Comparison of ENCODE assay signal across 24 cellular contexts in the genomic region with DNA sequence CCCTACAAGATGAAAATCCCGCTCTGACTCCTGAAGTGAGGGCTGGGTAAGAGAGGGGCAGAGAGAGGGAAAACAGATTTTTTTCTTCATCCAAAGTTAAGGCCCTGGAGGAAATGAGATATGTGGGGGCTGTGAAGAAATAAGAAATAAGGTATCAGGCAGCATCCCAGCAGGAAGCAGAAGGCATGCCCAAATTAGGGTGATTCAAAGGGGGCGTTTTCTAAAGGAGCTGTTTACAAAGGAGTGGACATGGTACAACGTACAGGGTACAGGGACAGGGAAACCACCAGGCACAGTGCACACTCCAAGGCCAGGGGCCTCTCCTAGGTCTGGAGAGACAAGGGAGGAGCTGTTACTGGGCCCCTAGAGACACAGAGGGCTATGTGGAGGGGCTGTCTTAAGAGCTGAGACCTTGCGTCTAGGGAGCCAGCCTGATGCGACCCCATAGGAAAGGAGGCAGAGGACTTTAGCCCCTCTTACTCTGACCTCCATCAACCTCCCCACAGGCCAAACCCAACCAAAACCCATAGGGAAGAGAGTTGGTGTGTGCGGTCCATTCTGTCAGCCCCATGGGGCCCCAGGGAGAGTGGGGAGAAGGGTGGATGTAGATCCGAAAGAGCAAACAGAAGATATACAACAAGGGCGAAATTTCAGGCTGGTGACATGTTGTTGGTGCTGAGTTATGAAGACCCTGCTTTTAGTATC. TPM values are rescaled to one million over a fixed set of nuclear protein-coding genes. Genes with fewer than 3 reads are reported as not detected.
DNase-seq lines count a peak whose midpoint lies in the region; ATAC-seq and TF ChIP-seq lines count a peak whose summit lies in the region.
"Had no signal": no experiment of that assay in that cellular context is flagged by ENCODE, and none has a peak within 500 bp of the region (broad histone marks: within the 10 kb centered on the region; RNA-seq: fewer than 3 reads in every experiment).

No MANE protein-coding gene starts in this region.

- H3K14ac ChIP-seq in neuronal stem cell (ENCODE audit: low read length) = no peak overlapping the region

- no peaks in the 10 kb centered on the region for H4K20me1 ChIP-seq in Loucy (ENCODE audit: insufficient read depth, low read length, poor library complexity, severe bottlenecking)

- no peak for TF ChIP-seq CTCF in heart left ventricle (IDR thresholded peaks at IDR 0.05)
- no peak for TF ChIP-seq CTCF in Loucy (conservative IDR thresholded peaks at IDR 0.05; ENCODE audit: low read length)
- TF ChIP-seq CTCF in esophagus muscularis mucosa (IDR thresholded peaks at IDR 0.05) = no peak
- TF ChIP-seq CTCF in WTC11 (IDR thresholded peaks at IDR 0.05) = no peak

- TF ChIP-seq POLR2A in heart left ventricle (IDR thresholded peaks at IDR 0.05) (no peak), esophagus muscularis mucosa (IDR thresholded peaks at IDR 0.05; ENCODE audit: low read depth) (no peak)

- H3K4me1 ChIP-seq in heart left ventricle (peaks cover 0 to 21% (median 0%) of the 10 kb centered on the region in 12 donors), Loucy (ENCODE audit: insufficient read depth, low read length, poor library complexity, severe bottlenecking) (peaks cover 86% of the 10 kb centered on the region), esophagus muscularis mucosa (peaks cover 0 to 2% (median under 1%) of the 10 kb centered on the region in 4 donors), neuronal stem cell (ENCODE audit: control insufficient read depth in 2 of 2, insufficient read depth in 1 of 2, low read depth in 1 of 2, low read length in 2 of 2) (peaks cover 15 to 18% of the 10 kb centered on the region in 2 donors)
- H3K4me1 ChIP-seq: HAP-1 had no signal

- ATAC-seq in heart left ventricle = peak in 3 of 4 donors; percentile 10 to 29 (median 12)
- ATAC-seq in Right ventricle myocardium inferior = no peak
- no peak for ATAC-seq in WTC11
- ATAC-seq: GM23338 had no signal

- H3K9me3 ChIP-seq in heart left ventricle = peaks cover 0 to 5% (median 0%) of the 10 kb centered on the region in 12 donors
- no peaks in the 10 kb centered on the region for H3K9me3 ChIP-seq in Loucy (ENCODE audit: insufficient read depth, low read depth, low read length)
- no peaks in the 10 kb centered on the region for H3K9me3 ChIP-seq in esophagus muscularis mucosa
- no peaks in the 10 kb centered on the region for H3K9me3 ChIP-seq in neuronal stem cell (replicated peaks in 1 of 2; ENCODE audit: control insufficient read depth in 2 of 2, insufficient read depth in 1 of 2, low read depth in 1 of 2, low read length in 2 of 2)
- H3K9me3 ChIP-seq: HAP-1, SK-N-SH had no signal

- WGBS in heart left ventricle, 4 donors = 77 to 84% (median 79%) methylated on average over 8 of the region's 8 CpGs
- 79% methylated on average over 8 of the region's 8 CpGs for WGBS in esophagus muscularis mucosa
- whole genome bisulfite sequencing in neuronal stem cell (ENCODE audit: extremely low coverage in 2 of 2, insufficient read length in 2 of 2, insufficient replicate concordance in 1 of 2), 2 donors = no CpG with 5 or more reads among the region's 8 CpGs

- H3K36me3 ChIP-seq in heart left ventricle (peaks cover 0 to 29% (median 0%) of the 10 kb centered on the region in 9 donors), Loucy (ENCODE audit: insufficient read depth, low read length) (no peaks in the 10 kb centered on the region), esophagus muscularis mucosa (peaks cover 0 to 4% (median 0%) of the 10 kb centered on the region in 4 donors), neuronal stem cell (replicated peaks in 1 of 2; ENCODE audit: control insufficient read depth in 2 of 2, insufficient read depth in 2 of 2, low read length in 2 of 2) (no peaks in the 10 kb centered on the region)
- H3K36me3 ChIP-seq: HAP-1 had no signal

- peaks cover 29% of the 10 kb centered on the region for H3K4me1 Mint-ChIP-seq in WTC11
- H3K4me1 Mint-ChIP-seq: CD4-positive, CD25-positive, alpha-beta regulatory T cell had no signal

- H3K27ac ChIP-seq in heart left ventricle (no peak overlapping the region), esophagus muscularis mucosa (replicated peaks in 1 of 4) (no peak overlapping the region), neuronal stem cell (replicated peaks; ENCODE audit: low read length) (no peak overlapping the region), caudate nucleus (ENCODE audit: low read depth, low read length) (no peak overlapping the region)
- H3K27ac ChIP-seq: KMS-11 had no signal

- H3K23ac ChIP-seq in neuronal stem cell (ENCODE audit: low read depth, low read length, poor library complexity) = no peak overlapping the region

- peaks cover 8% of the 10 kb centered on the region for H3K27me3 Mint-ChIP-seq in WTC11 (ENCODE audit: low read depth)

- no peak overlapping the region for H2BK5ac ChIP-seq in neuronal stem cell (ENCODE audit: low read length)

- POLR2A ChIA-PET in WTC11 (lab: Charles Lee) = interaction anchor here (0.5 kb wide), 1 partner anchor 426 kb away, joined by 3 read pairs; no protein-coding TSS in a partner anchor

- H2BK15ac ChIP-seq in neuronal stem cell (ENCODE audit: low read length) = no peak overlapping the region

- peak overlapping the region; percentile 28 for H3K4me2 ChIP-seq in Loucy (ENCODE audit: low read depth, low read length, poor library complexity, severe bottlenecking)
- H3K4me2 ChIP-seq in neuronal stem cell (ENCODE audit: insufficient read depth, low read length, poor library complexity, severe bottlenecking) = no peak overlapping the region
- H3K4me2 ChIP-seq: GM23338, KMS-11, SK-N-SH had no signal

- no peak overlapping the region for H4K91ac ChIP-seq in neuronal stem cell (ENCODE audit: low read depth, low read length, poor library complexity)

- intact Hi-C loops in heart left ventricle (cut with DNase I) = no loop called here
- intact Hi-C loops in Right ventricle myocardium inferior (cut with DNase I) = no loop called here
- intact Hi-C loops in esophagus muscularis mucosa (cut with DNase I) = no loop called here

- no peak overlapping the region for H2BK120ac ChIP-seq in neuronal stem cell (ENCODE audit: low read depth, low read length)

- no peak overlapping the region for H2AFZ ChIP-seq in Loucy (ENCODE audit: low read length)
- no peak overlapping the region for H2AFZ ChIP-seq in neuronal stem cell (ENCODE audit: low read length)
- H2AFZ ChIP-seq: GM23338 had no signal

- CTCF ChIA-PET in WTC11 (lab: Charles Lee) = no interaction called here

- H3K27me3 ChIP-seq in heart left ventricle = peaks cover 0 to 7% (median 0%) of the 10 kb centered on the region in 9 donors
- no peaks in the 10 kb centered on the region for H3K27me3 ChIP-seq in Loucy (ENCODE audit: insufficient read depth, low read length, poor library complexity, severe bottlenecking)
- H3K27me3 ChIP-seq in esophagus muscularis mucosa = peaks cover 0 to 11% (median 0%) of the 10 kb centered on the region in 4 donors
- H3K27me3 ChIP-seq in neuronal stem cell (ENCODE audit: control insufficient read depth in 3 of 3, insufficient read depth in 3 of 3, low read depth in 1 of 3, low read length in 3 of 3) = no peaks in the 10 kb centered on the region

- H3K9me2 ChIP-seq in Loucy (replicated peaks; ENCODE audit: low read depth, low read length) = no peaks in the 10 kb centered on the region
- H3K9me2 ChIP-seq: SK-N-SH had no signal

- H3F3A ChIP-seq in Loucy (ENCODE audit: low read depth) = peaks cover 10% of the 10 kb centered on the region; the same call in 1 of the 2 replicates

- no peak overlapping the region for H2AK5ac ChIP-seq in neuronal stem cell (ENCODE audit: low read depth, low read length)

- H4K8ac ChIP-seq in neuronal stem cell (ENCODE audit: low read depth, low read length) = no peak overlapping the region

- H3K9me3 Mint-ChIP-seq in WTC11 = peaks cover 7% of the 10 kb centered on the region
- H3K9me3 Mint-ChIP-seq: HFFc6 had no signal

- H3K79me1 ChIP-seq in neuronal stem cell (ENCODE audit: low read depth, low read length) = no peaks in the 10 kb centered on the region

- no peak overlapping the region for H2BK12ac ChIP-seq in neuronal stem cell (ENCODE audit: low read length)

- no peak overlapping the region for H3K4ac ChIP-seq in neuronal stem cell (ENCODE audit: low read length)

- peaks cover 4% of the 10 kb centered on the region for H3K36me3 Mint-ChIP-seq in WTC11
- H3K36me3 Mint-ChIP-seq: CD4-positive, CD25-positive, alpha-beta regulatory T cell had no signal

- H3K4me3 ChIP-seq in heart left ventricle (no peak overlapping the region), Loucy (ENCODE audit: low read length, poor library complexity, severe bottlenecking) (no peak overlapping the region), esophagus muscularis mucosa (no peak overlapping the region), neuronal stem cell (ENCODE audit: low read length in 2 of 2) (no peak overlapping the region)
- H3K4me3 ChIP-seq: GM23338, HAP-1 had no signal

- peak overlapping the region; percentile 15 for H3K18ac ChIP-seq in neuronal stem cell (ENCODE audit: low read length)

- no peak overlapping the region for H3K4me3 Mint-ChIP-seq in WTC11
- H3K4me3 Mint-ChIP-seq: CD4-positive, CD25-positive, alpha-beta regulatory T cell; GM23338; HFFc6 had no signal

- DNase-seq in heart left ventricle (no peak), Right ventricle myocardium inferior (ENCODE audit: missing footprints) (no peak), esophagus muscularis mucosa (ENCODE audit: extremely low spot score) (peak; percentile 60), neuronal stem cell (ENCODE audit: low spot score) (no peak), GF-D8 (lab: John Stamatoyannopoulos, UW) (no peak), WTC11 (ENCODE audit: low spot score) (no peak), caudate nucleus (lab: John Stamatoyannopoulos, UW) (no peak)
- DNase-seq: CD4-positive, CD25-positive, alpha-beta regulatory T cell; DMS53; HFFc6; IMR-90; NCI-H1092; NCI-H1417 treated with DMSO at 0.1 percent for 48 hours; NCI-H187; NCI-H524 treated with DMSO at 0.1 percent for 48 hours; NCI-H774; SK-N-SH had no signal

- no peaks in the 10 kb centered on the region for H3K79me2 ChIP-seq in Loucy (ENCODE audit: insufficient read depth, low read length)

- TF ChIP-seq EP300 in esophagus muscularis mucosa (IDR thresholded peaks at IDR 0.05) = no peak

- no peak overlapping the region for H3K27ac Mint-ChIP-seq in WTC11
- H3K27ac Mint-ChIP-seq: CD4-positive, CD25-positive, alpha-beta regulatory T cell; GM23338; HFFc6 had no signal

- H3K9ac ChIP-seq in Loucy (ENCODE audit: low read depth, low read length, poor library complexity, severe bottlenecking) (peak overlapping the region; percentile 64), neuronal stem cell (ENCODE audit: low read depth, low read length, poor library complexity) (no peak overlapping the region)
- H3K9ac ChIP-seq: KMS-11, SK-N-SH had no signal

RNA-seq across cellular contexts. Expression of gene STYXL2, which starts 38.6 kb away (rescaled TPM):
- 100 to 1,000 TPM; 108 to 329 (median 163) TPM for total RNA-seq in heart left ventricle
- 10 to 100 TPM; 55.0 to 77.1 TPM for polyA plus RNA-seq in heart left ventricle
- total RNA-seq in Right ventricle myocardium inferior = 127 TPM
- under 1 TPM in 2 of 4 donors, not detected in 2; 0.32 to 0.46 TPM for total RNA-seq in esophagus muscularis mucosa
- polyA plus RNA-seq in neuronal stem cell (2013, experiment 1 of 2) = not detected
- polyA plus RNA-seq in neuronal stem cell (2013, experiment 2 of 2) = 0.01 TPM
- 0.14 to 0.59 TPM (median 0.57 TPM) in 3 replicates for total RNA-seq in WTC11 (2021)
- total RNA-seq: A172; CD4-positive, CD25-positive, alpha-beta regulatory T cell; Daoy; HFFc6; IMR-90 had no signal
- polyA plus RNA-seq: BJ; CD4-positive, CD25-positive, alpha-beta regulatory T cell; IMR-90; SK-N-SH had no signal

RNA-seq across cellular contexts. Expression of gene GPA33, which starts 42.3 kb away (rescaled TPM):
- 1 to 10 TPM in 5 of 9 donors, under 1 TPM in 3, not detected in 1; 0.50 to 3.6 (median 1.4) TPM for total RNA-seq in heart left ventricle
- under 1 TPM; 0.15 to 0.88 TPM for polyA plus RNA-seq in heart left ventricle
- total RNA-seq in Right ventricle myocardium inferior = 0.62 TPM
- total RNA-seq in esophagus muscularis mucosa = under 1 TPM in 1 of 4 donors, not detected in 3; 0.57 TPM
- polyA plus RNA-seq in neuronal stem cell (2013, experiment 1 of 2) = 1.4 TPM
- 1.4 TPM for polyA plus RNA-seq in neuronal stem cell (2013, experiment 2 of 2)
- 0.25 to 0.63 TPM (median 0.27 TPM) in 3 replicates for total RNA-seq in WTC11 (2021)
- total RNA-seq: A172, Daoy, HFFc6, IMR-90 had no signal
- polyA plus RNA-seq: BJ, IMR-90, SK-N-SH had no signal

Comparison
In these comparisons a context has a peak if more than half of its experiments do, and no peak if none do; other contexts are left out.
1. ATAC-seq: peak in heart left ventricle (3 of 4); none in Right ventricle myocardium inferior (single experiment) and WTC11 (single experiment).
2. RNA of gene STYXL2, which starts 38.6 kb away (total RNA-seq): 108 to 329 TPM in heart left ventricle and 127 TPM in Right ventricle myocardium inferior (single experiment); 0.14 to 0.59 TPM in WTC11 and 0.32 to 0.46 TPM in esophagus muscularis mucosa; every median in the first group is over 10 times any median in the second.